In genomic region chr3:66557166-66557565, GRCh38 we compare ENCODE assay signal across 22 cellular contexts.
"Had no signal": no experiment of that assay in that cellular context is flagged by ENCODE, and none has a peak within 500 bp of the region (broad histone marks: within the 10 kb centered on the region; RNA-seq: fewer than 3 reads in every experiment).

No MANE protein-coding gene starts in this region.

- H3K9me3 ChIP-seq: right lobe of liver, suprapubic skin had no signal

- H3K4me1 ChIP-seq: right lobe of liver had no signal

- H3K4me3 Mint-ChIP-seq: naive thymus-derived CD8-positive, alpha-beta T cell; neural crest cell; stimulated activated effector memory CD8-positive, alpha-beta T cell treated with anti-CD3 and anti-CD28 coated beads, Interleukin-12 subunit alpha, Interleukin-12 subunit beta, amount 100 ng/mL, for 72 hours had no signal

- ATAC-seq: left lobe of liver; naive thymus-derived CD8-positive, alpha-beta T cell; right lobe of liver; stimulated activated effector memory CD8-positive, alpha-beta T cell treated with anti-CD3 and anti-CD28 coated beads, Interleukin-12 subunit alpha, Interleukin-12 subunit beta, amount 100 ng/mL, for 72 hours; stimulated activated naive CD8-positive, alpha-beta T cell treated with anti-CD3 and anti-CD28 coated beads, Interleukin-15, Interleukin-2, amounts not matched to agents 100 U/mL and 50 U/mL, for 24 hours had no signal

- H3K27ac ChIP-seq: dorsolateral prefrontal cortex, hepatocyte, right lobe of liver, suprapubic skin had no signal

- FAIRE-seq: colon, frontal cortex, kidney had no signal

- H3K27me3 ChIP-seq: dorsolateral prefrontal cortex, hepatocyte, right lobe of liver, suprapubic skin had no signal

- H3K4me3 ChIP-seq: dorsolateral prefrontal cortex, hepatocyte, right lobe of liver, smooth muscle cell, suprapubic skin had no signal

- H3K36me3 Mint-ChIP-seq: stimulated activated effector memory CD8-positive, alpha-beta T cell treated with anti-CD3 and anti-CD28 coated beads, Interleukin-12 subunit alpha, Interleukin-12 subunit beta, amount 100 ng/mL, for 72 hours had no signal

- H3K27ac Mint-ChIP-seq: naive thymus-derived CD8-positive, alpha-beta T cell; stimulated activated effector memory CD8-positive, alpha-beta T cell treated with anti-CD3 and anti-CD28 coated beads, Interleukin-12 subunit alpha, Interleukin-12 subunit beta, amount 100 ng/mL, for 72 hours had no signal

- H3K4me1 Mint-ChIP-seq: naive thymus-derived CD8-positive, alpha-beta T cell; stimulated activated effector memory CD8-positive, alpha-beta T cell treated with anti-CD3 and anti-CD28 coated beads, Interleukin-12 subunit alpha, Interleukin-12 subunit beta, amount 100 ng/mL, for 72 hours had no signal

- DNase-seq: central memory CD4-positive, alpha-beta T cell; dorsolateral prefrontal cortex; effector CD4-positive, alpha-beta T cell; head of caudate nucleus; kidney; mesendoderm; midbrain; naive thymus-derived CD8-positive, alpha-beta T cell; right lobe of liver; stimulated activated CD4-positive, alpha-beta T cell treated with anti-CD3 and anti-CD28 coated beads, Interleukin-12 subunit alpha, Interleukin-12 subunit beta, amount 100 ng/mL, for 4 hours; stimulated activated CD4-positive, alpha-beta T cell treated with anti-CD3 and anti-CD28 coated beads, Interleukin-1b, Interleukin-23, amount 100 ng/mL, for 48 hours; stimulated activated CD4-positive, alpha-beta T cell treated with anti-CD3 and anti-CD28 coated beads, Interleukin-4, amount 100 ng/mL, for 1 hour; stimulated activated naive CD8-positive, alpha-beta T cell treated with anti-CD3 and anti-CD28 coated beads, Interleukin-15, Interleukin-2, amounts not matched to agents 100 U/mL and 50 U/mL, for 24 hours; trophoblast cell had no signal

- H3K9me3 Mint-ChIP-seq: stimulated activated effector memory CD8-positive, alpha-beta T cell treated with anti-CD3 and anti-CD28 coated beads, Interleukin-12 subunit alpha, Interleukin-12 subunit beta, amount 100 ng/mL, for 72 hours had no signal

- H3K36me3 ChIP-seq: right lobe of liver, suprapubic skin had no signal
